Comparison of ENCODE assay signal across 8 cellular contexts in genomic region chr5:91219803-91220371, GRCh38.
DNase-seq lines count a peak whose midpoint lies in the region; ATAC-seq and TF ChIP-seq lines count a peak whose summit lies in the region.

No MANE protein-coding gene starts in this region.

- DNase-seq in DMS53 (lab: John Stamatoyannopoulos, UW), result peak; percentile 49
- peak; percentile 37 for DNase-seq in activated naive CD4-positive, alpha-beta T cell treated with anti-CD3 and anti-CD28 coated beads, Interleukin-2, amount 50 U/mL, for 16 hours
- DNase-seq in inferior parietal cortex (ENCODE audit: extremely low spot score), result peak; percentile 29
- no peak for DNase-seq in type B pancreatic cell (ENCODE audit: extremely low spot score, unreplicated experiment)
- DNase-seq in AG20443 (ENCODE audit: low spot score), result no peak

- TF ChIP-seq CTCF in LNCAP (IDR thresholded peaks at IDR 0.05), result peak; percentile 47
- peak; percentile 54 for TF ChIP-seq CTCF in type B pancreatic cell (conservative IDR thresholded peaks at IDR 0.05)

- H3K9me3 Mint-ChIP-seq in type B pancreatic cell, result peaks cover 10% of the 10 kb centered on the region

- ATAC-seq in HG02588 (IDR thresholded peaks at IDR 0.05; ENCODE audit: unreplicated experiment) (no peak), GM21360 (IDR thresholded peaks at IDR 0.05; ENCODE audit: unreplicated experiment) (no peak)

- peak overlapping the region; percentile 58 for H3K27ac Mint-ChIP-seq in type B pancreatic cell

- H3K4me1 Mint-ChIP-seq in type B pancreatic cell (ENCODE audit: unreplicated experiment), result peaks cover 11% of the 10 kb centered on the region

- H3K27me3 Mint-ChIP-seq in type B pancreatic cell, result no peaks in the 10 kb centered on the region

- no peak overlapping the region for H3K4me3 Mint-ChIP-seq in type B pancreatic cell

- H3K36me3 Mint-ChIP-seq in type B pancreatic cell, result no peaks in the 10 kb centered on the region

Comparison
In these comparisons a context has a peak if more than half of its experiments do, and no peak if none do; other contexts are left out.
1. DNase-seq: peak in DMS53 (single experiment), activated naive CD4-positive, alpha-beta T cell treated with anti-CD3 and anti-CD28 coated beads, Interleukin-2, amount 50 U/mL, for 16 hours (single experiment) and inferior parietal cortex (single experiment); none in type B pancreatic cell (single experiment) and AG20443 (single experiment).